ENCODE assay signal across 8 cellular contexts in genomic region chr3:4976109-4976508, GRCh38. TPM values are rescaled to one million over a fixed set of nuclear protein-coding genes. Genes with fewer than 3 reads are reported as not detected.
DNase-seq lines count a peak whose midpoint lies in the region; ATAC-seq, FAIRE-seq and TF ChIP-seq lines count a peak whose summit lies in the region.

No MANE protein-coding gene starts in this region.

- peaks cover 4% of the 10 kb centered on the region; the same call in 1 of the 2 replicates for H3K79me2 ChIP-seq in OCI-LY3 (ENCODE audit: low read length)
- H3K79me2 ChIP-seq in astrocyte (ENCODE audit: insufficient read depth, low read length) = peaks cover 18% of the 10 kb centered on the region

- H3K27me3 Mint-ChIP-seq in astrocyte (ENCODE audit: low read depth, unreplicated experiment) = no peaks in the 10 kb centered on the region
- no peaks in the 10 kb centered on the region for H3K27me3 Mint-ChIP-seq in stimulated activated memory B cell treated with anti-CD40 and anti-IgM and Interleukin-4, amounts not matched to agents 10 μg/mL and 1 μg/mL and 100 μg/mL, for 72 hours

- no peaks in the 10 kb centered on the region for H3K9me3 Mint-ChIP-seq in astrocyte (ENCODE audit: unreplicated experiment)
- H3K9me3 Mint-ChIP-seq in stimulated activated memory B cell treated with anti-CD40 and anti-IgM and Interleukin-4, amounts not matched to agents 10 μg/mL and 1 μg/mL and 100 μg/mL, for 72 hours = no peaks in the 10 kb centered on the region

- peak overlapping the region; percentile 100 for H3K27ac Mint-ChIP-seq in astrocyte (ENCODE audit: unreplicated experiment)
- peak overlapping the region; percentile 98 for H3K27ac Mint-ChIP-seq in stimulated activated memory B cell treated with anti-CD40 and anti-IgM and Interleukin-4, amounts not matched to agents 10 μg/mL and 1 μg/mL and 100 μg/mL, for 72 hours

- H4K20me1 ChIP-seq in OCI-LY3 (ENCODE audit: insufficient read depth, low read length) = no peaks in the 10 kb centered on the region
- peaks cover 14% of the 10 kb centered on the region for H4K20me1 ChIP-seq in astrocyte (ENCODE audit: insufficient read depth, low read length)

- DNase-seq in AG09309 (ENCODE audit: low read depth) (no peak), GM13976 (ENCODE audit: low spot score) (peak; percentile 46), astrocyte (ENCODE audit: low read depth) (peak; percentile 49), kidney glomerular epithelial cell (lab: John Stamatoyannopoulos, UW) (peak; percentile 39), COLO829 (ENCODE audit: low spot score) (no peak)

- in situ Hi-C loops in GM13976 (cut with MboI; ENCODE audit: low sequenced_read_pairs, unreplicated experiment) = loop anchor here (10.0 kb wide), 2 partner anchors 141 to 251 kb away; no protein-coding TSS in a partner anchor

- TF ChIP-seq CTCF in AG09309 (IDR thresholded peaks at IDR 0.05; ENCODE audit: control insufficient read depth, insufficient read depth, low read depth, low read length, missing control alignments) = peak; percentile 30
- TF ChIP-seq CTCF in GM13976 (IDR thresholded peaks at IDR 0.05; ENCODE audit: borderline replicate concordance, control extremely low read depth, extremely low read depth, insufficient read depth, missing control alignments) = peak; percentile 74
- peak; percentile 88 for TF ChIP-seq CTCF in OCI-LY3 (IDR thresholded peaks at IDR 0.05; ENCODE audit: low read depth, low read length)
- TF ChIP-seq CTCF in astrocyte (IDR thresholded peaks at IDR 0.05; ENCODE audit: insufficient read depth, low read depth, low read length) = peak; percentile 39

- H3K9ac ChIP-seq in OCI-LY3 (ENCODE audit: low read length) (no peak overlapping the region), astrocyte (ENCODE audit: low read length) (no peak overlapping the region)

- H3K36me3 Mint-ChIP-seq in astrocyte (ENCODE audit: low read depth, unreplicated experiment) = peaks cover 9% of the 10 kb centered on the region
- H3K36me3 Mint-ChIP-seq in stimulated activated memory B cell treated with anti-CD40 and anti-IgM and Interleukin-4, amounts not matched to agents 10 μg/mL and 1 μg/mL and 100 μg/mL, for 72 hours = peaks cover 14% of the 10 kb centered on the region

- H3K4me3 ChIP-seq in AG09309 (ENCODE audit: control insufficient read depth, low read depth, low read length) (no peak overlapping the region), OCI-LY3 (ENCODE audit: low read length) (no peak overlapping the region), astrocyte (ENCODE audit: insufficient read depth, low read depth, low read length) (no peak overlapping the region)

- FAIRE-seq in astrocyte (lab: Jason Lieb, UNC) = no peak

- peak overlapping the region; percentile 99 for H3K4me2 ChIP-seq in OCI-LY3 (ENCODE audit: low read length)
- no peak overlapping the region for H3K4me2 ChIP-seq in astrocyte (ENCODE audit: low read length)

- H3K9me3 ChIP-seq in OCI-LY3 (ENCODE audit: insufficient read depth, low read length) (no peaks in the 10 kb centered on the region), astrocyte (ENCODE audit: insufficient read depth, low read depth, low read length) (no peaks in the 10 kb centered on the region)

- H3K4me1 ChIP-seq in OCI-LY3 (ENCODE audit: low read length) (peaks cover 25% of the 10 kb centered on the region), astrocyte (ENCODE audit: insufficient read depth, low read length) (peaks cover 16% of the 10 kb centered on the region)

- H2AFZ ChIP-seq in OCI-LY3 (ENCODE audit: low read depth, low read length) (no peak overlapping the region), astrocyte (ENCODE audit: low read depth, low read length) (no peak overlapping the region)

- H3K36me3 ChIP-seq in OCI-LY3 (replicated peaks; ENCODE audit: low read depth, low read length) (peaks cover 10% of the 10 kb centered on the region), astrocyte (ENCODE audit: insufficient read depth, low read length) (peaks cover under 1% of the 10 kb centered on the region)

- H3K4me3 Mint-ChIP-seq in astrocyte (ENCODE audit: unreplicated experiment) = no peak overlapping the region
- no peak overlapping the region for H3K4me3 Mint-ChIP-seq in stimulated activated memory B cell treated with anti-CD40 and anti-IgM and Interleukin-4, amounts not matched to agents 10 μg/mL and 1 μg/mL and 100 μg/mL, for 72 hours

- H3K27me3 ChIP-seq in OCI-LY3 (ENCODE audit: low read depth, low read length) = peaks cover 47% of the 10 kb centered on the region
- H3K27me3 ChIP-seq in astrocyte (ENCODE audit: insufficient read depth, low read length) = no peaks in the 10 kb centered on the region

- H3K27ac ChIP-seq in OCI-LY3 (ENCODE audit: low read length) (no peak overlapping the region), astrocyte (ENCODE audit: low read depth, low read length) (no peak overlapping the region)

- ATAC-seq in stimulated activated memory B cell treated with anti-CD40 and anti-IgM and Interleukin-4, amounts not matched to agents 10 μg/mL and 1 μg/mL and 100 μg/mL, for 72 hours = no peak
- ATAC-seq in GM21390 (IDR thresholded peaks at IDR 0.05; ENCODE audit: unreplicated experiment) = no peak

- peaks cover 19% of the 10 kb centered on the region for H3K4me1 Mint-ChIP-seq in astrocyte (ENCODE audit: low read depth, unreplicated experiment)
- peaks cover 44% of the 10 kb centered on the region for H3K4me1 Mint-ChIP-seq in stimulated activated memory B cell treated with anti-CD40 and anti-IgM and Interleukin-4, amounts not matched to agents 10 μg/mL and 1 μg/mL and 100 μg/mL, for 72 hours

RNA-seq across cellular contexts. Expression of gene BHLHE40, which starts 3.1 kb away (rescaled TPM):
- 156 and 185 TPM in 2 replicates for total RNA-seq in astrocyte

Comparison
In these comparisons a context has a peak if more than half of its experiments do, and no peak if none do; other contexts are left out.
1. DNase-seq: peak in GM13976 (single experiment), astrocyte (single experiment) and kidney glomerular epithelial cell (single experiment); none in AG09309 (single experiment) and COLO829 (single experiment).
2. CTCF ChIP-seq: peak in every context shown above with its lines; median percentile 88 in OCI-LY3; 74 in GM13976; 39 in astrocyte; 30 in AG09309.